Comparison of ENCODE assay signal across 1 cellular context in genomic region chr14:23379331-23380196, GRCh38.
A peak's percentile ranks its signal among the peaks of the same experiment; 100 is the strongest.
TF ChIP-seq lines count a peak whose summit lies in the region.

No MANE protein-coding gene starts in this region.

TF ChIP-seq in K562, 482 proteins besides CTCF, POLR2A, EP300 and RAD21:
- TF ChIP-seq ARID2 (IDR thresholded peaks at IDR 0.05) = 0 out of 2 replicates have a peak, but pooled peaks have one; percentile 52
- TF ChIP-seq ZBTB33 (CRISPR knock-in tag; IDR thresholded peaks at IDR 0.05) = no peak
- peak; percentile 59; the same call in 1 of the 2 replicates for TF ChIP-seq NFIC (IDR thresholded peaks at IDR 0.05)
- TF ChIP-seq CAMTA2 (CRISPR knock-in tag; conservative IDR thresholded peaks at IDR 0.05) = no peak
- TF ChIP-seq HLTF (IDR thresholded peaks at IDR 0.05) = no peak
- TF ChIP-seq CC2D1A (IDR thresholded peaks at IDR 0.05) = peak; percentile 52; the same call in 1 of the 2 replicates
- TF ChIP-seq ZNF24 (IDR thresholded peaks at IDR 0.05) = no peak
- TF ChIP-seq PTRF (tag; IDR thresholded peaks at IDR 0.05) = no peak
- TF ChIP-seq CREM (IDR thresholded peaks at IDR 0.05; ENCODE audit: low read depth) = 0 out of 2 replicates have a peak, but pooled peaks have one; percentile 40
- no peak for TF ChIP-seq ZBTB8A (IDR thresholded peaks at IDR 0.05; ENCODE audit: partially characterized antibody)
- TF ChIP-seq SMARCE1 (IDR thresholded peaks at IDR 0.05) = no peak
- TF ChIP-seq POLR2B (IDR thresholded peaks at IDR 0.05; ENCODE audit: low read depth, partially characterized antibody) = no peak
- TF ChIP-seq SMC3 (conservative IDR thresholded peaks at IDR 0.05; ENCODE audit: insufficient read depth, low read depth, low read length) = peak; percentile 95
- 0 out of 2 replicates have a peak, but pooled peaks have one; percentile 30 for TF ChIP-seq ZEB2 (IDR thresholded peaks at IDR 0.05)
- TF ChIP-seq ZNF586 (CRISPR knock-in tag; conservative IDR thresholded peaks at IDR 0.05) = no peak
- TF ChIP-seq DEAF1 (CRISPR knock-in tag; IDR thresholded peaks at IDR 0.05) = peak; percentile 72
- 0 out of 4 replicates have a peak, but pooled peaks of 1 of the 2 experiments have one; percentile 18 for TF ChIP-seq MAZ (CRISPR knock-in tag; conservative IDR thresholded peaks at IDR 0.05 in 1 of 2, IDR thresholded peaks at IDR 0.05 in 1 of 2)
- TF ChIP-seq TFAP4 (CRISPR knock-in tag; IDR thresholded peaks at IDR 0.05; ENCODE audit: borderline replicate concordance) = peak; percentile 59; the same call in 1 of the 2 replicates
- no peak for TF ChIP-seq ZNF436 (CRISPR knock-in tag; IDR thresholded peaks at IDR 0.05)
- TF ChIP-seq JUN (IDR thresholded peaks at IDR 0.05; ENCODE audit: borderline replicate concordance, low read depth, low read length) = no peak
- TF ChIP-seq JUN (CRISPR knock-in tag; IDR thresholded peaks at IDR 0.05; ENCODE audit: borderline replicate concordance) = no peak
- TF ChIP-seq MEF2A (IDR thresholded peaks at IDR 0.05; ENCODE audit: control insufficient read depth, low read depth, low read length) = no peak
- TF ChIP-seq POLR2AphosphoS5 (IDR thresholded peaks at IDR 0.05; ENCODE audit: control insufficient read depth, insufficient read depth, low read depth, low read length) = no peak
- TF ChIP-seq STAG1 (CRISPR knock-in tag; IDR thresholded peaks at IDR 0.05; ENCODE audit: borderline replicate concordance) = peak; percentile 85; the same call in 1 of the 2 replicates
TF ChIP-seq in K562: peak in this region for 10.
